In genomic region chr6:117270960-117271507, GRCh38 we compare ENCODE assay signal across 18 cellular contexts. TPM values are rescaled to one million over a fixed set of nuclear protein-coding genes. Genes with fewer than 3 reads are reported as not detected.
DNase-seq lines count a peak whose midpoint lies in the region; ATAC-seq, FAIRE-seq and TF ChIP-seq lines count a peak whose summit lies in the region.
"Had no signal": no experiment of that assay in that cellular context is flagged by ENCODE, and none has a peak within 500 bp of the region (broad histone marks: within the 10 kb centered on the region; RNA-seq: fewer than 3 reads in every experiment).

No MANE protein-coding gene starts in this region.

- no peak overlapping the region for H3K27ac Mint-ChIP-seq in astrocyte (ENCODE audit: unreplicated experiment)
- H3K27ac Mint-ChIP-seq: activated T-helper 17 cell treated with anti-CD3 and anti-CD28 coated beads, Interleukin-2, amount 50 U/mL, for 72 hours had no signal

- peaks cover 2% of the 10 kb centered on the region for H3K9me3 Mint-ChIP-seq in astrocyte (ENCODE audit: unreplicated experiment)
- H3K9me3 Mint-ChIP-seq: activated T-helper 17 cell treated with anti-CD3 and anti-CD28 coated beads, Interleukin-2, amount 50 U/mL, for 72 hours had no signal

- no peak overlapping the region for H3K27ac ChIP-seq in astrocyte (ENCODE audit: low read depth, low read length)
- peak overlapping the region; percentile 90 to 99 (median 97) for H3K27ac ChIP-seq in gastrocnemius medialis
- H3K27ac ChIP-seq: GM23248, RWPE1 had no signal

- peak in 1 of 2 donors; percentile 1 for ATAC-seq in gastrocnemius medialis
- ATAC-seq: activated T-helper 17 cell treated with anti-CD3 and anti-CD28 coated beads, Interleukin-2, amount 50 U/mL, for 72 hours had no signal

- H4K20me1 ChIP-seq in astrocyte (ENCODE audit: insufficient read depth, low read length): peaks cover 3% of the 10 kb centered on the region

- H3K4me1 Mint-ChIP-seq in astrocyte (ENCODE audit: low read depth, unreplicated experiment): peaks cover 8% of the 10 kb centered on the region
- H3K4me1 Mint-ChIP-seq: activated T-helper 17 cell treated with anti-CD3 and anti-CD28 coated beads, Interleukin-2, amount 50 U/mL, for 72 hours had no signal

- TF ChIP-seq CTCF in astrocyte (IDR thresholded peaks at IDR 0.05; ENCODE audit: insufficient read depth, low read depth, low read length) (no peak), gastrocnemius medialis (IDR thresholded peaks at IDR 0.05 in 4 of 5, conservative IDR thresholded peaks at IDR 0.05 in 1 of 5) (no peak)

- no peak for FAIRE-seq in astrocyte (lab: Jason Lieb, UNC)
- FAIRE-seq: G401.6, GM12892 had no signal

- no peaks in the 10 kb centered on the region for H3K36me3 Mint-ChIP-seq in astrocyte (ENCODE audit: low read depth, unreplicated experiment)

- in situ Hi-C loops in gastrocnemius medialis (cut with MboI; ENCODE audit: low sequenced_read_pairs in 4 of 4): no loop called here

- peak overlapping the region; percentile 74 for H3K4me3 Mint-ChIP-seq in astrocyte (ENCODE audit: unreplicated experiment)
- H3K4me3 Mint-ChIP-seq: activated T-helper 17 cell treated with anti-CD3 and anti-CD28 coated beads, Interleukin-2, amount 50 U/mL, for 72 hours had no signal

- intact Hi-C loops in gastrocnemius medialis (cut with DNase I; ENCODE audit: low total_unique reads): loop anchor here (10.0 kb wide), 1 partner anchor 1284 kb away; no protein-coding TSS in a partner anchor

- no peak overlapping the region for H3K9ac ChIP-seq in astrocyte (ENCODE audit: low read length)
- H3K9ac ChIP-seq: GM23248 had no signal

- H3K79me2 ChIP-seq in astrocyte (ENCODE audit: insufficient read depth, low read length): no peaks in the 10 kb centered on the region

- H3K36me3 ChIP-seq in H7 (replicated peaks; ENCODE audit: control insufficient read depth, insufficient read depth, low read length): no peaks in the 10 kb centered on the region
- no peaks in the 10 kb centered on the region for H3K36me3 ChIP-seq in astrocyte (ENCODE audit: insufficient read depth, low read length)
- H3K36me3 ChIP-seq in gastrocnemius medialis: no peaks in the 10 kb centered on the region

- no peak overlapping the region for H2AFZ ChIP-seq in astrocyte (ENCODE audit: low read depth, low read length)
- H2AFZ ChIP-seq: GM23248 had no signal

- H3K27me3 ChIP-seq in H7 (ENCODE audit: control insufficient read depth, insufficient read depth, low read length) (peaks cover 85% of the 10 kb centered on the region), astrocyte (ENCODE audit: insufficient read depth, low read length) (peaks cover 97% of the 10 kb centered on the region), gastrocnemius medialis (peaks cover 0 to 4% (median 0%) of the 10 kb centered on the region in 3 donors)

- TF ChIP-seq POLR2A in gastrocnemius medialis (IDR thresholded peaks at IDR 0.05): no peak

- DNase-seq in H7 (no peak), astrocyte (ENCODE audit: low read depth) (no peak), left kidney (ENCODE audit: low read depth, low spot score) (peak; percentile 29), gastrocnemius medialis (no peak), HUDEP-2 (lab: John Stamatoyannopoulos, UW; ENCODE audit: unreplicated experiment in 76 of 76) (no peak), DMS153 (lab: John Stamatoyannopoulos, UW) (no peak), LoVo (ENCODE audit: low spot score) (no peak), H4 (ENCODE audit: low spot score) (no peak)
- DNase-seq: activated CD8-positive, alpha-beta memory T cell treated with anti-CD3 and anti-CD28 coated beads for 24 hours; COR-L47; foreskin melanocyte; GM23248; stimulated activated CD4-positive, alpha-beta T cell treated with anti-CD3 and anti-CD28 coated beads, Interleukin-15, amount 100 ng/mL, for 24 hours had no signal

- H3K4me3 ChIP-seq in H7 (ENCODE audit: insufficient read depth, low read depth, low read length) (peak overlapping the region; percentile 43; the same call in 1 of the 2 replicates), astrocyte (ENCODE audit: insufficient read depth, low read depth, low read length) (no peak overlapping the region), gastrocnemius medialis (peak overlapping the region; percentile 34 to 82 (median 58))
- H3K4me3 ChIP-seq: GM23248 had no signal

- H3K4me2 ChIP-seq in astrocyte (ENCODE audit: low read length): peak overlapping the region; percentile 70

- H3K4me1 ChIP-seq in astrocyte (ENCODE audit: insufficient read depth, low read length): peaks cover under 1% of the 10 kb centered on the region
- H3K4me1 ChIP-seq in gastrocnemius medialis: peaks cover 37 to 62% of the 10 kb centered on the region in 2 donors

- H3K9me3 ChIP-seq in astrocyte (ENCODE audit: insufficient read depth, low read depth, low read length): no peaks in the 10 kb centered on the region
- no peaks in the 10 kb centered on the region for H3K9me3 ChIP-seq in gastrocnemius medialis

- H3K27me3 Mint-ChIP-seq in astrocyte (ENCODE audit: low read depth, unreplicated experiment): peaks cover 87% of the 10 kb centered on the region

RNA-seq across cellular contexts. Expression of gene VGLL2, which starts 5.7 kb away (rescaled TPM):
- total RNA-seq in H7 (2014; rRNA removed; shearing (Covaris generic)): not detected in 2 replicates
- total RNA-seq in astrocyte: 1.2 and 1.7 TPM in 2 replicates
- total RNA-seq in gastrocnemius medialis: 10 to 100 TPM in 2 of 4 donors, 1 to 10 TPM in 2; 4.9 to 27.5 (median 10.1) TPM
- total RNA-seq in H4 (2014; rRNA removed; shearing (Covaris generic)): 0.08 and 0.50 TPM in 2 replicates
- total RNA-seq: activated T-helper 17 cell treated with anti-CD3 and anti-CD28 coated beads, Interleukin-2, amount 50 U/mL, for 72 hours; GM23248; mucosa of gallbladder had no signal
